ENCODE assay signal across 8 cellular contexts in genomic region chr1:155207578-155208405, GRCh38. TPM values are rescaled to one million over a fixed set of nuclear protein-coding genes. Genes with fewer than 3 reads are reported as not detected.
DNase-seq lines count a peak whose midpoint lies in the region; ATAC-seq and TF ChIP-seq lines count a peak whose summit lies in the region.

THBS3 (minus strand) TSS chr1:155207897; CDS start chr1:155207876, 21 bp downstream.

- CTCF ChIA-PET in CD4-positive, alpha-beta T cell (lab: Charles Lee): interaction anchor here (0.6 to 3.0 kb wide), 16 partner anchors 11 to 117 kb away, joined by 3 to 15 read pairs (median 6); partner anchors contain the start of genes KRTCAP2, RUSC1 and SLC50A1

- peaks cover 13% of the 10 kb centered on the region for H3K36me3 Mint-ChIP-seq in CD4-positive, alpha-beta T cell (ENCODE audit: low read depth)
- peaks cover 4% of the 10 kb centered on the region for H3K36me3 Mint-ChIP-seq in nephron (ENCODE audit: low read depth)

- 0 out of 2 replicates have a peak, but pooled peaks cover 5% of the 10 kb centered on the region for H3K79me2 ChIP-seq in KMS-11 (ENCODE audit: insufficient read depth, low read depth)

- POLR2A ChIA-PET in CD4-positive, alpha-beta T cell (lab: Charles Lee): interaction anchor here (0.6 to 3.7 kb wide), 15 partner anchors 13 to 319 kb away, joined by 3 to 42 read pairs (median 6); partner anchors contain the start of genes CLK2, KRTCAP2, RUSC1 and SCAMP3

- H3K9me3 Mint-ChIP-seq in CD4-positive, alpha-beta T cell: no peaks in the 10 kb centered on the region
- H3K9me3 Mint-ChIP-seq in nephron: no peaks in the 10 kb centered on the region

- H4K20me1 ChIP-seq in KMS-11 (ENCODE audit: insufficient read depth): no peaks in the 10 kb centered on the region

- peak within 1 kb of the TSS; percentile 99 for H3K9ac ChIP-seq in KMS-11

- no peaks in the 10 kb centered on the region for H3K9me3 ChIP-seq in CD4-positive, alpha-beta T cell (ENCODE audit: control insufficient read depth, low read length)
- no peaks in the 10 kb centered on the region for H3K9me3 ChIP-seq in WERI-Rb-1 (ENCODE audit: severe bottlenecking)

- H3K27me3 Mint-ChIP-seq in CD4-positive, alpha-beta T cell: no peaks in the 10 kb centered on the region
- H3K27me3 Mint-ChIP-seq in nephron (ENCODE audit: low read depth): peaks cover 3% of the 10 kb centered on the region

- TF ChIP-seq CTCF in CD4-positive, alpha-beta T cell (IDR thresholded peaks at IDR 0.05): no peak
- TF ChIP-seq CTCF in KMS-11 (conservative IDR thresholded peaks at IDR 0.05; ENCODE audit: low read depth, low read length) (no peak), WERI-Rb-1 (IDR thresholded peaks at IDR 0.05; ENCODE audit: low read depth, low read length) (no peak), nephron (IDR thresholded peaks at IDR 0.05; ENCODE audit: unreplicated experiment in 3 of 3) (no peak)

- peak within 1 kb of the TSS; percentile 99 for H3K27ac ChIP-seq in CD4-positive, alpha-beta T cell (ENCODE audit: low read depth, low read length)
- peak within 1 kb of the TSS; percentile 95 for H3K27ac ChIP-seq in KMS-11
- peak within 1 kb of the TSS; percentile 96 for H3K27ac ChIP-seq in WERI-Rb-1

- peaks cover 29% of the 10 kb centered on the region for H3K4me1 ChIP-seq in KMS-11 (ENCODE audit: low read depth, poor library complexity, severe bottlenecking)

- peaks cover 31% of the 10 kb centered on the region for H3K4me1 Mint-ChIP-seq in CD4-positive, alpha-beta T cell (ENCODE audit: low read depth)
- peaks cover 27% of the 10 kb centered on the region for H3K4me1 Mint-ChIP-seq in nephron

- ATAC-seq in CD4-positive, alpha-beta T cell (ENCODE audit: poor library complexity): no peak
- ATAC-seq in HG03521 (IDR thresholded peaks at IDR 0.05; ENCODE audit: unreplicated experiment) (no peak), HG02798 (IDR thresholded peaks at IDR 0.05; ENCODE audit: poor library complexity, unreplicated experiment) (no peak)

- no peak for DNase-seq in CD4-positive, alpha-beta T cell
- peak; percentile 91 for DNase-seq in WERI-Rb-1
- DNase-seq in fibroblast of the conjunctiva (ENCODE audit: low read depth): peak; percentile 37
- DNase-seq in epidermal melanocyte (ENCODE audit: insufficient read length, low spot score): no peak

- H3K4me3 ChIP-seq in KMS-11 (IDR thresholded peaks at IDR 0.05; ENCODE audit: insufficient read depth, low read depth, low read length) (peak within 1 kb of the TSS; percentile 99), WERI-Rb-1 (ENCODE audit: low read depth, low read length) (peak within 1 kb of the TSS; percentile 97)

- H3K4me2 ChIP-seq in KMS-11: peak within 1 kb of the TSS; percentile 99

- H3K27me3 ChIP-seq in CD4-positive, alpha-beta T cell (ENCODE audit: control insufficient read depth, insufficient read depth, low read length): no peaks in the 10 kb centered on the region
- H3K27me3 ChIP-seq in KMS-11 (ENCODE audit: insufficient read depth, low read depth) (no peaks in the 10 kb centered on the region), WERI-Rb-1 (ENCODE audit: insufficient read depth, low read depth, severe bottlenecking) (no peaks in the 10 kb centered on the region)

- intact Hi-C loops in CD4-positive, alpha-beta T cell (cut with DNase I, micrococcal nuclease): loop anchor here (1.0 to 5.0 kb wide), 4 partner anchors 13 to 70 kb away; partner anchors contain the start of gene SLC50A1 (in 1 of the 2)

- peak within 1 kb of the TSS; percentile 94 for H3K4me3 Mint-ChIP-seq in CD4-positive, alpha-beta T cell
- H3K4me3 Mint-ChIP-seq in nephron: peak within 1 kb of the TSS; percentile 90 to 96 (median 91)

- H3K27ac Mint-ChIP-seq in CD4-positive, alpha-beta T cell: peak within 1 kb of the TSS; percentile 96
- peak within 1 kb of the TSS; percentile 97 to 99 (median 98) for H3K27ac Mint-ChIP-seq in nephron

- H2AFZ ChIP-seq in KMS-11 (ENCODE audit: low read depth): peak within 1 kb of the TSS; percentile 79

- H3K36me3 ChIP-seq in KMS-11 (ENCODE audit: insufficient read depth) (no peaks in the 10 kb centered on the region), WERI-Rb-1 (peaks cover 20% of the 10 kb centered on the region)

RNA-seq across cellular contexts. Expression of gene THBS3, which starts in this region (rescaled TPM):
- total RNA-seq in CD4-positive, alpha-beta T cell: 10 to 100 TPM; 25.5 to 26.1 TPM

Comparison
In these comparisons a context has a peak if more than half of its experiments do, and no peak if none do; other contexts are left out.
1. DNase-seq: peak in WERI-Rb-1 (single experiment) and fibroblast of the conjunctiva (single experiment); none in CD4-positive, alpha-beta T cell (0 of 10) and epidermal melanocyte (single experiment).
2. Peak in every context shown above with its lines, with median percentiles within 50 percentile points of each other: H3K27ac ChIP-seq.